Comparison of ENCODE assay signal across 9 cellular contexts in the genomic region with DNA sequence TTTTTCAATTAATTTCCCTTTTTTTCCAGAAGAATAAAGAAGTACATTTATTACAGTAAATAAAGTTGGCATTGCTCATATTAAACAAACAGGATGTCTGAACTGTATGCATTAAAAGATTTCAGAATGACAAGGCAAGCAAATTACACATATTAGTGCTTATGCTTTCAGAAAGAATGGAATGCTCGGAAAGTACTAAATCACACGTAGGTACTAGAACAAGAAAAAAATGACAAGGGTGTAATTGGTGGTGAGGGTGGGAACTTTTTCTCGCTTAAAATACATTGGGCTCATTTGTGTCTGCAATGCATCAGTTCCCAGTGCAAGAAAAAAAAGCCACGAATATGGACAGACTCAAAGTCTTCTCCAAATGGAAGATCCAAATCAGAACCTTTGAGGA. TPM values are rescaled to one million over a fixed set of nuclear protein-coding genes. Genes with fewer than 3 reads are reported as not detected.
DNase-seq lines count a peak whose midpoint lies in the region; ATAC-seq and TF ChIP-seq lines count a peak whose summit lies in the region.
"Had no signal": no experiment of that assay in that cellular context is flagged by ENCODE, and none has a peak within 500 bp of the region (broad histone marks: within the 10 kb centered on the region; RNA-seq: fewer than 3 reads in every experiment).

No MANE protein-coding gene starts in this region.

- no peak for TF ChIP-seq POLR2A in esophagus squamous epithelium (IDR thresholded peaks at IDR 0.05)
- TF ChIP-seq POLR2A in tibial nerve (IDR thresholded peaks at IDR 0.05): no peak

- H3K4me1 Mint-ChIP-seq in IgD-negative memory B cell: peaks cover 49 to 52% (median 51%) of the 10 kb centered on the region in 3 donors

- no peaks in the 10 kb centered on the region for H3K9me3 Mint-ChIP-seq in IgD-negative memory B cell

- intact Hi-C loops in esophagus squamous epithelium (cut with DNase I): no loop called here

- H3K36me3 ChIP-seq in ACC112 (ENCODE audit: insufficient read depth, low read length): no peaks in the 10 kb centered on the region
- no peaks in the 10 kb centered on the region for H3K36me3 ChIP-seq in esophagus squamous epithelium
- H3K36me3 ChIP-seq in tibial nerve: no peaks in the 10 kb centered on the region

- H2AFZ ChIP-seq in ACC112 (ENCODE audit: low read length, unreplicated experiment): peak overlapping the region; percentile 42

- WGBS in esophagus squamous epithelium, 2 donors: 53 to 61% methylated on average over 4 of the region's 4 CpGs
- WGBS in tibial nerve, 2 donors: 67 to 71% methylated on average over 4 of the region's 4 CpGs

- H3K79me2 ChIP-seq in ACC112 (ENCODE audit: control insufficient read depth, insufficient read depth, low read length, unreplicated experiment): peaks cover 8% of the 10 kb centered on the region

- peak overlapping the region; percentile 61 to 93 (median 78) for H3K4me3 Mint-ChIP-seq in IgD-negative memory B cell

- H3K27me3 Mint-ChIP-seq in IgD-negative memory B cell: no peaks in the 10 kb centered on the region

- H3K27me3 ChIP-seq in ACC112 (ENCODE audit: insufficient read depth, low read length): no peaks in the 10 kb centered on the region
- no peaks in the 10 kb centered on the region for H3K27me3 ChIP-seq in esophagus squamous epithelium
- no peaks in the 10 kb centered on the region for H3K27me3 ChIP-seq in tibial nerve

- peaks cover 46% of the 10 kb centered on the region for H3K4me1 ChIP-seq in ACC112 (ENCODE audit: control insufficient read depth, insufficient read depth, low read length, unreplicated experiment)
- peaks cover 0 to 51% (median 30%) of the 10 kb centered on the region in 3 donors for H3K4me1 ChIP-seq in esophagus squamous epithelium
- H3K4me1 ChIP-seq in tibial nerve: peaks cover 0 to 19% (median 13%) of the 10 kb centered on the region in 4 donors

- TF ChIP-seq CTCF in esophagus squamous epithelium (IDR thresholded peaks at IDR 0.05) (no peak), tibial nerve (IDR thresholded peaks at IDR 0.05) (no peak)

- H3K4me3 ChIP-seq in ACC112 (ENCODE audit: low read depth, low read length) (peak overlapping the region; percentile 44), esophagus squamous epithelium (no peak overlapping the region), tibial nerve (no peak overlapping the region)

- ATAC-seq in GM21360 (IDR thresholded peaks at IDR 0.05; ENCODE audit: unreplicated experiment): peak; percentile 3

- DNase-seq in esophagus squamous epithelium (lab: John Stamatoyannopoulos, UW) (no peak), NCI-H526 treated with DMSO at 0.1 percent for 48 hours (lab: John Stamatoyannopoulos, UW) (no peak), tibial nerve (ENCODE audit: low spot score in 2 of 2) (no peak), DMS 273 treated with DMSO at 0.1 percent for 48 hours (lab: John Stamatoyannopoulos, UW) (no peak), NOMO-1 treated with dmso at 0.1 percent for 144 hours (lab: John Stamatoyannopoulos, UW; ENCODE audit: unreplicated experiment) (no peak)
- DNase-seq: NCI-H2171 had no signal

- no peaks in the 10 kb centered on the region for H3K36me3 Mint-ChIP-seq in IgD-negative memory B cell

- H3K27ac ChIP-seq in ACC112 (ENCODE audit: low read depth, low read length) (peak overlapping the region; percentile 93), esophagus squamous epithelium (peak overlapping the region; percentile 65 to 82 (median 74)), tibial nerve (no peak overlapping the region)

- TF ChIP-seq EP300 in tibial nerve (IDR thresholded peaks at IDR 0.05): no peak

- peak overlapping the region; percentile 81 to 94 (median 91) for H3K27ac Mint-ChIP-seq in IgD-negative memory B cell

- H3K9me3 ChIP-seq in esophagus squamous epithelium (no peaks in the 10 kb centered on the region), tibial nerve (no peaks in the 10 kb centered on the region)

RNA-seq across cellular contexts. Expression of a gene that starts 33.3 kb away (rescaled TPM):
- 88.0 TPM for polyA plus RNA-seq in IgD-negative memory B cell
- total RNA-seq in esophagus squamous epithelium: 100 to 1,000 TPM; 108 to 199 (median 127) TPM
- total RNA-seq in tibial nerve: 10 to 100 TPM; 37.9 to 80.4 (median 59.4) TPM

Comparison
In these comparisons a context has a peak if more than half of its experiments do, and no peak if none do; other contexts are left out.
1. H3K27ac ChIP-seq: peak in ACC112 (single experiment) and esophagus squamous epithelium (4 of 4); none in tibial nerve (0 of 4).